In genomic region chr2:10120158-10120937, GRCh38 we compare ENCODE assay signal across 8 cellular contexts. TPM values are rescaled to one million over a fixed set of nuclear protein-coding genes. Genes with fewer than 3 reads are reported as not detected.
DNase-seq lines count a peak whose midpoint lies in the region; ATAC-seq, FAIRE-seq and TF ChIP-seq lines count a peak whose summit lies in the region.

No MANE protein-coding gene starts in this region.

- TF ChIP-seq CTCF in BE2C (IDR thresholded peaks at IDR 0.05; ENCODE audit: low read depth, low read length), result no peak

- H3K27me3 ChIP-seq in BE2C, result no peaks in the 10 kb centered on the region

- H3K9me3 ChIP-seq in BE2C, result no peaks in the 10 kb centered on the region

- FAIRE-seq in GM19239 (lab: Jason Lieb, UNC), result peak; percentile 84

- DNase-seq in BE2C (peak; percentile 99), GM19239 (ENCODE audit: insufficient read length, low spot score) (peak; percentile 80), NCI-H446 treated with DMSO at 0.1 percent for 48 hours (lab: John Stamatoyannopoulos, UW) (peak; percentile 90), cerebellar cortex (ENCODE audit: low spot score) (peak; percentile 94), kidney glomerular epithelial cell (lab: John Stamatoyannopoulos, UW) (peak; percentile 95)
- DNase-seq in activated CD4-positive, CD25-positive, alpha-beta regulatory T cell treated with anti-CD3 and anti-CD28 coated beads, Interleukin-2, amount 50 U/mL, for 16 hours (ENCODE audit: low read depth, low spot score), result peak; percentile 82
- DNase-seq in stimulated activated CD4-positive, alpha-beta T cell treated with anti-CD3 and anti-CD28 coated beads, Interleukin-1b, Interleukin-23, amount 100 ng/mL, for 24 hours (ENCODE audit: low read depth in 4 of 4, low spot score in 1 of 4), result peak; percentile 87 to 99 (median 91)

- peak overlapping the region; percentile 88 for H3K4me3 ChIP-seq in BE2C (ENCODE audit: low read depth, low read length)

- H3K4me1 ChIP-seq in BE2C, result no peaks in the 10 kb centered on the region; the same call in 1 of the 2 replicates

- peaks cover 16% of the 10 kb centered on the region for H3K36me3 ChIP-seq in BE2C

- ATAC-seq in HG03432 (IDR thresholded peaks at IDR 0.05; ENCODE audit: unreplicated experiment), result peak; percentile 64

RNA-seq across cellular contexts. Expression of gene RRM2, which starts 2.2 kb away (rescaled TPM):
- 13.0 TPM for polyA plus RNA-seq in BE2C (2012; ENCODE audit: insufficient read depth, insufficient read length, low read depth)

RNA-seq across cellular contexts. Expression of gene CYS1, which starts 40.1 kb away (rescaled TPM):
- polyA plus RNA-seq in BE2C (2012; ENCODE audit: insufficient read depth, insufficient read length, low read depth), result not detected

Comparison
In these comparisons a context has a peak if more than half of its experiments do, and no peak if none do; other contexts are left out.
1. Peak in every context shown above with its lines: DNase-seq, ATAC-seq and H3K4me3 ChIP-seq.